16 cellular contexts compared by ENCODE assay signal in genomic region chr12:61554268-61555008, GRCh38.
DNase-seq lines count a peak whose midpoint lies in the region; ATAC-seq and TF ChIP-seq lines count a peak whose summit lies in the region.
"Had no signal": no experiment of that assay in that cellular context is flagged by ENCODE, and none has a peak within 500 bp of the region (broad histone marks: within the 10 kb centered on the region; RNA-seq: fewer than 3 reads in every experiment).

No MANE protein-coding gene starts in this region.

- no peaks in the 10 kb centered on the region for H3F3A ChIP-seq in GM23338 (replicated peaks; ENCODE audit: low read depth)

- H3K4me3 Mint-ChIP-seq in GM23338 (no peak overlapping the region), MCF 10A (ENCODE audit: unreplicated experiment) (peak overlapping the region; percentile 26)
- H3K4me3 Mint-ChIP-seq: CD4-positive, alpha-beta memory T cell had no signal

- H2AFZ ChIP-seq in GM23338 = peak overlapping the region; percentile 0; the same call in 1 of the 2 replicates

- TF ChIP-seq CTCF in GM23338 (conservative IDR thresholded peaks at IDR 0.05; ENCODE audit: low read depth in 2 of 2) (no peak), MCF 10A (IDR thresholded peaks at IDR 0.05; ENCODE audit: unreplicated experiment) (no peak)

- no peaks in the 10 kb centered on the region for H3K79me2 ChIP-seq in GM23338 (replicated peaks; ENCODE audit: insufficient read depth)

- no TSS peak for BruUV-seq in MCF 10A (replicated peaks; lab: Mats Ljungman, UMichigan)

- CTCF ChIA-PET in MCF 10A (lab: Yijun Ruan, JAX) = interaction anchor here (1.3 kb wide), 1 partner anchor 438 kb away, joined by 4 read pairs; no protein-coding TSS in a partner anchor

- H4K20me1 ChIP-seq in GM23338 (replicated peaks; ENCODE audit: insufficient read depth) = no peaks in the 10 kb centered on the region
- H4K20me1 ChIP-seq: BLaER1 treated with 17β-estradiol and CSF1 and Interleukin-3, amounts not matched to agents 10 nM and 100 nM had no signal

- intact Hi-C loops in MCF 10A (cut with micrococcal nuclease) = no loop called here

- no peaks in the 10 kb centered on the region for H3K9me2 ChIP-seq in GM23338 (ENCODE audit: insufficient read depth)

- peaks cover 4% of the 10 kb centered on the region; the same call in 2 of the 3 replicates for H3K36me3 Mint-ChIP-seq in GM23338 (ENCODE audit: low read depth)
- no peaks in the 10 kb centered on the region for H3K36me3 Mint-ChIP-seq in MCF 10A (ENCODE audit: insufficient read depth, unreplicated experiment)
- H3K36me3 Mint-ChIP-seq: CD4-positive, alpha-beta memory T cell had no signal

- no peaks in the 10 kb centered on the region for H3K27me3 ChIP-seq in GM23338 (ENCODE audit: insufficient read depth)
- H3K27me3 ChIP-seq: BLaER1 treated with 17β-estradiol and CSF1 and Interleukin-3, amounts not matched to agents 10 nM and 100 nM had no signal

- H3K27me3 Mint-ChIP-seq in GM23338 (ENCODE audit: insufficient read depth, low read depth, poor library complexity) (no peaks in the 10 kb centered on the region), MCF 10A (ENCODE audit: insufficient read depth, unreplicated experiment) (no peaks in the 10 kb centered on the region)
- H3K27me3 Mint-ChIP-seq: CD4-positive, alpha-beta memory T cell had no signal

- H3K27ac ChIP-seq in GM23338 (ENCODE audit: low read depth) = no peak overlapping the region
- peak overlapping the region; percentile 65 for H3K27ac ChIP-seq in epithelial cell of prostate
- H3K27ac ChIP-seq: BLaER1 treated with 17β-estradiol and CSF1 and Interleukin-3, amounts not matched to agents 10 nM and 100 nM had no signal

- DNase-seq in GM23338 (ENCODE audit: low spot score) (no peak), MCF 10A (ENCODE audit: unreplicated experiment) (peak; percentile 69), epithelial cell of prostate (ENCODE audit: low read depth, low spot score) (peak; percentile 37), pons (ENCODE audit: low spot score) (peak; percentile 14), AG20443 (ENCODE audit: low spot score) (no peak), kidney tubule cell (ENCODE audit: low spot score) (no peak)
- DNase-seq: 8988T; CD4-positive, alpha-beta memory T cell; COR-L47; DMS153; DMS79 treated with DMSO at 0.1 percent for 48 hours; EL; GOT3 had no signal

- H3K27ac Mint-ChIP-seq in GM23338 = no peak overlapping the region
- peak overlapping the region; percentile 67 for H3K27ac Mint-ChIP-seq in MCF 10A (ENCODE audit: low read depth, unreplicated experiment)
- H3K27ac Mint-ChIP-seq: CD4-positive, alpha-beta memory T cell had no signal

- POLR2A ChIA-PET in MCF 10A (lab: Yijun Ruan, JAX) = no interaction called here

- no peak overlapping the region for H3K4me2 ChIP-seq in GM23338
- H3K4me2 ChIP-seq: BLaER1 treated with 17β-estradiol and CSF1 and Interleukin-3, amounts not matched to agents 10 nM and 100 nM had no signal

- H3K4me1 Mint-ChIP-seq in GM23338 (no peaks in the 10 kb centered on the region), MCF 10A (ENCODE audit: insufficient read depth, unreplicated experiment) (peaks cover 11% of the 10 kb centered on the region)
- H3K4me1 Mint-ChIP-seq: CD4-positive, alpha-beta memory T cell had no signal

- no peaks in the 10 kb centered on the region for H3K36me3 ChIP-seq in GM23338 (ENCODE audit: insufficient read depth)
- H3K36me3 ChIP-seq: BLaER1 treated with 17β-estradiol and CSF1 and Interleukin-3, amounts not matched to agents 10 nM and 100 nM; HAP-1 had no signal

- ATAC-seq in GM23338 = no peak
- ATAC-seq in HG03521 (IDR thresholded peaks at IDR 0.05; ENCODE audit: unreplicated experiment) = no peak

- H3K4me1 ChIP-seq in GM23338 (ENCODE audit: insufficient read depth) = no peaks in the 10 kb centered on the region
- H3K4me1 ChIP-seq: BLaER1 treated with 17β-estradiol and CSF1 and Interleukin-3, amounts not matched to agents 10 nM and 100 nM; HAP-1 had no signal

- H3K9me3 Mint-ChIP-seq in GM23338 (peaks cover 7% of the 10 kb centered on the region; the same call in 2 of the 3 replicates), MCF 10A (ENCODE audit: unreplicated experiment) (no peaks in the 10 kb centered on the region)

- H3K4me3 ChIP-seq in GM23338 = no peak overlapping the region
- H3K4me3 ChIP-seq: BLaER1 treated with 17β-estradiol and CSF1 and Interleukin-3, amounts not matched to agents 10 nM and 100 nM; HAP-1 had no signal

TF ChIP-seq in GM23338, 12 proteins besides CTCF, POLR2A, EP300 and RAD21:
- TF ChIP-seq EZH2phosphoT487 (IDR thresholded peaks at IDR 0.05; ENCODE audit: unreplicated experiment) = no peak

Comparison
In these comparisons a context has a peak if more than half of its experiments do, and no peak if none do; other contexts are left out.
1. DNase-seq: peak in MCF 10A (single experiment), epithelial cell of prostate (single experiment) and pons (single experiment); none in GM23338 (single experiment), AG20443 (single experiment) and kidney tubule cell (single experiment).